13 cellular contexts compared by ENCODE assay signal in the genomic region with DNA sequence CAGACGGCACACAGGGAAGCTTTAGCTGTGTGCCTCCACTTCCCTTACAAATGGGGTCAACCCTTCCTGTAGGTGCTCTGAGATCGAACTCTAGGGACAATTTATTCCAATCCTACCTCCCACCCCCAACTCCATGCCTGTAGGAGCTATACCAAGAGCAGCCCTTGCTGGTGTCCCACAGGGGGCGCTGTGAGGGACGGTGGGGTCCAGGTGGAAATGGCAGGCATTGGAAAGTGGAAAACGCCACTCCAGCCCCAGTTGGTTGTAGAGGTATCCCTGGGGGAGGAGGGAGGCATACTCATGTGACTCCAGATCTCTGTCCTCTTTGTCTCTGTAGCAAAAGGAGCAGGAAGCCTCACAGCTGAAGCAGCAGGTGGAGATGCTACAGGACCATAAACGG.
DNase-seq lines count a peak whose midpoint lies in the region; ATAC-seq and TF ChIP-seq lines count a peak whose summit lies in the region.
"Had no signal": no experiment of that assay in that cellular context is flagged by ENCODE, and none has a peak within 500 bp of the region (broad histone marks: within the 10 kb centered on the region; RNA-seq: fewer than 3 reads in every experiment).

No MANE protein-coding gene starts in this region.

- H3K9ac ChIP-seq in mammary epithelial cell (ENCODE audit: insufficient read depth, low read length) (no peak overlapping the region), smooth muscle cell (ENCODE audit: low read depth) (no peak overlapping the region)
- H3K9ac ChIP-seq: BLaER1 had no signal

- no peak for DNase-seq in MCF 10A (ENCODE audit: unreplicated experiment)
- DNase-seq in mammary epithelial cell, result no peak
- peak; percentile 67 for DNase-seq in ecto neural progenitor cell (ENCODE audit: low spot score)
- DNase-seq in smooth muscle cell (lab: John Stamatoyannopoulos, UW; ENCODE audit: unreplicated experiment), result no peak
- DNase-seq in NCI-H2029 treated with DMSO at 0.1 percent for 48 hours (lab: John Stamatoyannopoulos, UW), result no peak
- DNase-seq in left lung, result no peak
- DNase-seq in ascending aorta (ENCODE audit: low spot score in 2 of 2), result no peak
- DNase-seq: NCI-H510A treated with DMSO at 0.1 percent for 48 hours, SW 1271 had no signal

- H3K4me2 ChIP-seq in mammary epithelial cell (ENCODE audit: insufficient read depth, low read depth, low read length), result no peak overlapping the region
- H3K4me2 ChIP-seq in smooth muscle cell, result no peak overlapping the region
- H3K4me2 ChIP-seq: BLaER1 had no signal

- no peaks in the 10 kb centered on the region for H3K79me2 ChIP-seq in mammary epithelial cell (ENCODE audit: insufficient read depth, low read length)
- no peaks in the 10 kb centered on the region for H3K79me2 ChIP-seq in smooth muscle cell (ENCODE audit: low read depth)

- ATAC-seq in left lung, result no peak

- POLR2A ChIA-PET in MCF 10A (lab: Yijun Ruan, JAX), result no interaction called here

- no TSS peak for BruUV-seq in MCF 10A (replicated peaks; lab: Mats Ljungman, UMichigan)
- no TSS peak for BruUV-seq in mammary epithelial cell (replicated peaks; lab: Mats Ljungman, UMichigan)

- in situ Hi-C loops in mammary epithelial cell (cut with MboI; ENCODE audit: low sequenced_read_pairs in 2 of 2), result no loop called here

- H3K9me3 ChIP-seq in mammary epithelial cell (replicated peaks; ENCODE audit: insufficient read depth, low read length) (peaks cover 13% of the 10 kb centered on the region), smooth muscle cell (replicated peaks; ENCODE audit: low read depth) (no peaks in the 10 kb centered on the region), left lung (no peaks in the 10 kb centered on the region), ascending aorta (no peaks in the 10 kb centered on the region)

- H3K4me1 Mint-ChIP-seq in MCF 10A (ENCODE audit: insufficient read depth, unreplicated experiment), result no peaks in the 10 kb centered on the region
- H3K4me1 Mint-ChIP-seq: nephron had no signal

- peaks cover 56% of the 10 kb centered on the region for H3K27me3 Mint-ChIP-seq in MCF 10A (ENCODE audit: insufficient read depth, unreplicated experiment)

- H2AFZ ChIP-seq in mammary epithelial cell (ENCODE audit: low read depth, low read length), result no peak overlapping the region
- H2AFZ ChIP-seq in smooth muscle cell (ENCODE audit: low read depth), result no peak overlapping the region

- H3K4me1 ChIP-seq in mammary epithelial cell (ENCODE audit: insufficient read depth, low read length) (no peaks in the 10 kb centered on the region), smooth muscle cell (ENCODE audit: low read depth) (no peaks in the 10 kb centered on the region), left lung (no peaks in the 10 kb centered on the region), ascending aorta (no peaks in the 10 kb centered on the region)
- H3K4me1 ChIP-seq: BLaER1 had no signal

- H3K27ac ChIP-seq in mammary epithelial cell (ENCODE audit: insufficient read depth, low read depth, low read length) (no peak overlapping the region), smooth muscle cell (ENCODE audit: low read depth) (no peak overlapping the region), left lung (no peak overlapping the region), ascending aorta (no peak overlapping the region)
- H3K27ac ChIP-seq: BLaER1, coronary artery had no signal

- TF ChIP-seq CTCF in MCF 10A (IDR thresholded peaks at IDR 0.05; ENCODE audit: unreplicated experiment) (peak; percentile 22), mammary epithelial cell (conservative IDR thresholded peaks at IDR 0.05 in 1 of 2, IDR thresholded peaks at IDR 0.05 in 1 of 2; ENCODE audit: extremely low read depth in 1 of 2, insufficient read depth in 1 of 2, low read depth in 1 of 2, low read length in 2 of 2) (no peak), LNCAP (IDR thresholded peaks at IDR 0.05) (peak; percentile 37; the same call in 1 of the 2 replicates), smooth muscle cell (IDR thresholded peaks at IDR 0.05; ENCODE audit: borderline replicate concordance, insufficient read depth, poor library complexity, severe bottlenecking) (peak; percentile 30), left lung (IDR thresholded peaks at IDR 0.05) (no peak), ascending aorta (IDR thresholded peaks at IDR 0.05) (peak in 1 of 3 experiments; percentile 12)

- intact Hi-C loops in MCF 10A (cut with micrococcal nuclease) (no loop called here), mammary epithelial cell (cut with micrococcal nuclease) (no loop called here), left lung (cut with DNase I) (no loop called here), ascending aorta (cut with DNase I) (no loop called here)

- H3K27me3 ChIP-seq in mammary epithelial cell (ENCODE audit: insufficient read depth, low read length) (no peaks in the 10 kb centered on the region), smooth muscle cell (ENCODE audit: low read depth) (no peaks in the 10 kb centered on the region), left lung (peaks cover 0 to 21% of the 10 kb centered on the region in 2 donors), ascending aorta (no peaks in the 10 kb centered on the region)
- H3K27me3 ChIP-seq: BLaER1 had no signal

- CTCF ChIA-PET in MCF 10A (lab: Yijun Ruan, JAX) (interaction anchor here (0.5 to 1.4 kb wide), 3 partner anchors 9 to 403 kb away, joined by 3 read pairs; no protein-coding TSS in a partner anchor), mammary epithelial cell (lab: Charles Lee; ENCODE audit: low non-redundant PET) (interaction anchor here (0.8 kb wide), 1 partner anchor 56 kb away, joined by 7 read pairs; no protein-coding TSS in a partner anchor)

- no peaks in the 10 kb centered on the region for H3K9me3 Mint-ChIP-seq in MCF 10A (ENCODE audit: unreplicated experiment)
- H3K9me3 Mint-ChIP-seq: nephron had no signal

- 36% methylated on average over 5 of the region's 6 CpGs for WGBS in mammary epithelial cell (ENCODE audit: low coverage, missing lambda C conversion rate)
- WGBS in smooth muscle cell (ENCODE audit: low lambda C conversion rate), result 60% methylated on average over 6 of the region's 6 CpGs

- H3K27ac Mint-ChIP-seq in MCF 10A (ENCODE audit: low read depth, unreplicated experiment), result no peak overlapping the region
- H3K27ac Mint-ChIP-seq: nephron had no signal

- no peaks in the 10 kb centered on the region for H4K20me1 ChIP-seq in mammary epithelial cell (ENCODE audit: insufficient read depth, low read length)
- H4K20me1 ChIP-seq in smooth muscle cell (ENCODE audit: low read depth), result no peaks in the 10 kb centered on the region
- H4K20me1 ChIP-seq: BLaER1 had no signal

- no peaks in the 10 kb centered on the region for H3F3A ChIP-seq in smooth muscle cell (ENCODE audit: low read depth)

- H3K36me3 ChIP-seq in mammary epithelial cell (ENCODE audit: insufficient read depth, low read length) (no peaks in the 10 kb centered on the region), smooth muscle cell (ENCODE audit: low read depth) (no peaks in the 10 kb centered on the region), left lung (no peaks in the 10 kb centered on the region), ascending aorta (peaks cover under 1 to 46% of the 10 kb centered on the region in 2 donors)
- H3K36me3 ChIP-seq: BLaER1 had no signal

- H3K4me3 ChIP-seq in mammary epithelial cell (replicated peaks in 1 of 3; ENCODE audit: insufficient read depth in 1 of 3, low read depth in 2 of 3, low read length in 3 of 3), result no peak overlapping the region
- no peak overlapping the region for H3K4me3 ChIP-seq in smooth muscle cell
- no peak overlapping the region for H3K4me3 ChIP-seq in left lung
- no peak overlapping the region for H3K4me3 ChIP-seq in ascending aorta
- H3K4me3 ChIP-seq: BLaER1, coronary artery had no signal

- dilution Hi-C loops in mammary epithelial cell (cut with HindIII; ENCODE audit: low sequenced_read_pairs), result loop anchor here (5.0 kb wide), 1 partner anchor 39 kb away; no protein-coding TSS in a partner anchor

- H3K4me3 Mint-ChIP-seq in MCF 10A (ENCODE audit: unreplicated experiment), result no peak overlapping the region
- H3K4me3 Mint-ChIP-seq: nephron had no signal

- no peaks in the 10 kb centered on the region for H3K36me3 Mint-ChIP-seq in MCF 10A (ENCODE audit: insufficient read depth, unreplicated experiment)

Comparison
In these comparisons a context has a peak if more than half of its experiments do, and no peak if none do; other contexts are left out.
1. CTCF ChIP-seq: peak in MCF 10A (single experiment), LNCAP (single experiment) and smooth muscle cell (single experiment); none in mammary epithelial cell (0 of 2) and left lung (0 of 2).